ENCODE assay signal across 17 cellular contexts in the genomic region with DNA sequence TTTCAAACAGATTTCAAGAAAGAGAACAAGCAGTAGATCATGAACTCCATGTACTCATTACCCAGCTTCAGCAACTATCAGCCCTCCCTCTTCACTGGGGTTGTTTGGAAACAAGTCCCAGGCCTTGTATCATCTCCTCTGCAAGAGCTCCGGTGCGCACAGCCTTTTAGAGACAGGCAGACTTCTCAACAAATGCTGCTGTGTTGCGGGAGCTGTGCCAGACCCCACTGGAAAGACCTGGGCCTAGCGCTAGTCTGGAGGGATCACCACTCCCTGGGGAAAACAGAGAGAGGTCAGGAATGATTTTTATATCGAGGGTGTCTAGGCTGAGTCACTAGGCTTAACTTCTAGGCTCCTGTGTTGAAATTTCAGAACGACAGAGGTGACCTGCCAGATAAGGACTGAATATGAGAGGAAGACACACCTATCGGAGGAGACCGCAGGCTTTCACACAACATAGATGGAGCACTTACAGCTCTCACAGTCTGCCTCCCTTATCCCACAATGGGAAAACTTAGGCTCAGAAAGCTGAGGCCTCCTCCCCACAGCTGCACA.
"Had no signal": no experiment of that assay in that cellular context is flagged by ENCODE, and none has a peak within 500 bp of the region (broad histone marks: within the 10 kb centered on the region; RNA-seq: fewer than 3 reads in every experiment).

No MANE protein-coding gene starts in this region.

- ATAC-seq: activated T-helper 17 cell treated with anti-CD3 and anti-CD28 coated beads, Interleukin-2, amount 50 U/mL, for 72 hours; esophagus mucosa; left lobe of liver; right lobe of liver; SK-N-SH treated with all-trans-retinoic acid at 6 μM for 48 hours had no signal

- H3K4me1 ChIP-seq: prostate gland, right lobe of liver had no signal

- H3K9me3 Mint-ChIP-seq: activated B cell treated with CpG ODN at 0.5 μM for 24 hours; activated naive CD4-positive, alpha-beta T cell treated with anti-CD3 and anti-CD28 coated beads for 36 hours; activated T-helper 17 cell treated with anti-CD3 and anti-CD28 coated beads, Interleukin-2, amount 50 U/mL, for 72 hours; memory B cell; T-helper 1 cell treated with Interleukin-12 subunit alpha and Interleukin-12 subunit beta and Interleukin-4 antibody, amounts not matched to agents 30 μg/mL and 1 μg/mL, for 36 hours had no signal

- H3K27ac Mint-ChIP-seq: activated B cell treated with CpG ODN at 0.5 μM for 24 hours; activated naive CD4-positive, alpha-beta T cell treated with anti-CD3 and anti-CD28 coated beads for 36 hours; activated T-helper 17 cell treated with anti-CD3 and anti-CD28 coated beads, Interleukin-2, amount 50 U/mL, for 72 hours; memory B cell; T-helper 1 cell treated with Interleukin-12 subunit alpha and Interleukin-12 subunit beta and Interleukin-4 antibody, amounts not matched to agents 30 μg/mL and 1 μg/mL, for 36 hours had no signal

- H3K4me3 ChIP-seq: prostate gland, right lobe of liver had no signal

- DNase-seq: activated B cell treated with CpG ODN at 0.5 μM for 24 hours; activated CD4-positive, alpha-beta T cell treated with anti-CD3 and anti-CD28 coated beads, Interleukin-2, amount 50 U/mL, for 1 hour; activated naive CD4-positive, alpha-beta T cell treated with anti-CD3 and anti-CD28 coated beads for 36 hours; activated T-cell treated with anti-CD3 and anti-CD28 coated beads for 4 hours; brain microvascular endothelial cell; cerebellar nuclear complex; glutamatergic neuron; right lobe of liver; stimulated activated CD4-positive, alpha-beta T cell treated with anti-CD3 and anti-CD28 coated beads, Interleukin-2, amount 100 ng/mL, for 24 hours; stimulated activated naive CD4-positive, alpha-beta T cell had no signal

- H3K4me3 Mint-ChIP-seq: activated B cell treated with CpG ODN at 0.5 μM for 24 hours; activated naive CD4-positive, alpha-beta T cell treated with anti-CD3 and anti-CD28 coated beads for 36 hours; activated T-helper 17 cell treated with anti-CD3 and anti-CD28 coated beads, Interleukin-2, amount 50 U/mL, for 72 hours; memory B cell; T-helper 1 cell treated with Interleukin-12 subunit alpha and Interleukin-12 subunit beta and Interleukin-4 antibody, amounts not matched to agents 30 μg/mL and 1 μg/mL, for 36 hours had no signal

- H3K9me3 ChIP-seq: prostate gland, right lobe of liver had no signal

- H3K27me3 ChIP-seq: brain microvascular endothelial cell, right lobe of liver had no signal

- H3K36me3 Mint-ChIP-seq: memory B cell had no signal

- H3K36me3 ChIP-seq: brain microvascular endothelial cell, prostate gland, right lobe of liver had no signal

- H3K4me1 Mint-ChIP-seq: activated B cell treated with CpG ODN at 0.5 μM for 24 hours; activated T-helper 17 cell treated with anti-CD3 and anti-CD28 coated beads, Interleukin-2, amount 50 U/mL, for 72 hours; memory B cell had no signal

- H3K27ac ChIP-seq: brain microvascular endothelial cell, right lobe of liver had no signal
